Comparison of ENCODE assay signal across 18 cellular contexts in genomic region chr2:237309011-237309410, GRCh38.
DNase-seq lines count a peak whose midpoint lies in the region; TF ChIP-seq lines count a peak whose summit lies in the region.
"Had no signal": no experiment of that assay in that cellular context is flagged by ENCODE, and none has a peak within 500 bp of the region (broad histone marks: within the 10 kb centered on the region; RNA-seq: fewer than 3 reads in every experiment).

No MANE protein-coding gene starts in this region.

- peaks cover 12% of the 10 kb centered on the region for H3K27me3 Mint-ChIP-seq in activated CD4-positive, alpha-beta memory T cell treated with anti-CD3 and anti-CD28 coated beads for 36 hours

- H3K79me2 ChIP-seq in ACC112 (ENCODE audit: control insufficient read depth, insufficient read depth, low read length, unreplicated experiment) = no peaks in the 10 kb centered on the region

- H3K4me1 ChIP-seq in ACC112 (ENCODE audit: control insufficient read depth, insufficient read depth, low read length, unreplicated experiment) = peaks cover 50% of the 10 kb centered on the region
- H3K4me1 ChIP-seq in right atrium auricular region = peaks cover 0 to 7% of the 10 kb centered on the region in 2 donors
- H3K4me1 ChIP-seq in rectal smooth muscle tissue (ENCODE audit: control insufficient read depth, insufficient read depth, low read length) = peaks cover 39% of the 10 kb centered on the region

- no peaks in the 10 kb centered on the region for H3K4me1 Mint-ChIP-seq in activated CD4-positive, alpha-beta memory T cell treated with anti-CD3 and anti-CD28 coated beads for 36 hours (ENCODE audit: low read depth)
- H3K4me1 Mint-ChIP-seq: immature natural killer cell had no signal

- H3K9me3 ChIP-seq in right atrium auricular region = no peaks in the 10 kb centered on the region
- H3K9me3 ChIP-seq: SK-N-SH had no signal

- TF ChIP-seq CTCF in right atrium auricular region (IDR thresholded peaks at IDR 0.05) = no peak

- intact Hi-C loops in activated CD4-positive, alpha-beta memory T cell treated with anti-CD3 and anti-CD28 coated beads for 36 hours (cut with micrococcal nuclease) = no loop called here

- no peak overlapping the region for H3K27ac Mint-ChIP-seq in activated CD4-positive, alpha-beta memory T cell treated with anti-CD3 and anti-CD28 coated beads for 36 hours
- H3K27ac Mint-ChIP-seq: CD14-positive monocyte; dendritic cell treated with granulocyte-macrophage colony-stimulating factor and Interleukin-4, amounts not matched to agents 40 ng/mL and 50 ng/mL, for 4 days; immature natural killer cell had no signal

- peak; percentile 71 for DNase-seq in astrocyte of the hippocampus (ENCODE audit: low read depth, low spot score)
- no peak for DNase-seq in right atrium auricular region (ENCODE audit: low spot score)
- no peak for DNase-seq in activated CD4-positive, alpha-beta memory T cell treated with anti-CD3 and anti-CD28 coated beads for 36 hours
- DNase-seq in NCI-H2227 (lab: John Stamatoyannopoulos, UW; ENCODE audit: unreplicated experiment) = no peak
- no peak for DNase-seq in SW480 (ENCODE audit: low spot score)
- no peak for DNase-seq in AG08395 (ENCODE audit: low spot score)
- DNase-seq: activated CD4-positive, alpha-beta T cell treated with anti-CD3 and anti-CD28 coated beads for 4 hours; activated gamma-delta T cell treated with Interleukin-2 at 50 U/mL for 16 hours; anterior cingulate cortex; DMS 273 treated with DMSO at 0.1 percent for 48 hours; immature natural killer cell; PC-3; SK-N-SH; small intestine had no signal

- no peak overlapping the region for H3K4me3 ChIP-seq in ACC112 (ENCODE audit: low read depth, low read length)
- no peak overlapping the region for H3K4me3 ChIP-seq in right atrium auricular region
- no peak overlapping the region for H3K4me3 ChIP-seq in rectal smooth muscle tissue (ENCODE audit: low read length)

- H3K4me3 Mint-ChIP-seq in activated CD4-positive, alpha-beta memory T cell treated with anti-CD3 and anti-CD28 coated beads for 36 hours = no peak overlapping the region
- H3K4me3 Mint-ChIP-seq: CD14-positive monocyte; dendritic cell treated with granulocyte-macrophage colony-stimulating factor and Interleukin-4, amounts not matched to agents 40 ng/mL and 50 ng/mL, for 4 days; immature natural killer cell had no signal

- H3K9me3 Mint-ChIP-seq in activated CD4-positive, alpha-beta memory T cell treated with anti-CD3 and anti-CD28 coated beads for 36 hours = peaks cover 5% of the 10 kb centered on the region
- H3K9me3 Mint-ChIP-seq: immature natural killer cell had no signal

- H3K36me3 ChIP-seq in ACC112 (ENCODE audit: insufficient read depth, low read length) (no peaks in the 10 kb centered on the region), right atrium auricular region (no peaks in the 10 kb centered on the region), rectal smooth muscle tissue (ENCODE audit: control insufficient read depth, insufficient read depth, low read length) (no peaks in the 10 kb centered on the region)

- H2AFZ ChIP-seq in ACC112 (ENCODE audit: low read length, unreplicated experiment) = no peak overlapping the region

- H3K9ac ChIP-seq in rectal smooth muscle tissue (ENCODE audit: low read length) = no peak overlapping the region
- H3K9ac ChIP-seq: SK-N-SH had no signal

- peak overlapping the region; percentile 41 for H3K27ac ChIP-seq in ACC112 (ENCODE audit: low read depth, low read length)
- H3K27ac ChIP-seq in right atrium auricular region = peak overlapping the region; percentile 49 to 54
- peak overlapping the region; percentile 75 for H3K27ac ChIP-seq in rectal smooth muscle tissue (ENCODE audit: low read depth, low read length)

- POLR2A ChIA-PET in activated CD4-positive, alpha-beta memory T cell treated with anti-CD3 and anti-CD28 coated beads for 36 hours (lab: Charles Lee) = no interaction called here

- no peaks in the 10 kb centered on the region for H3K36me3 Mint-ChIP-seq in activated CD4-positive, alpha-beta memory T cell treated with anti-CD3 and anti-CD28 coated beads for 36 hours
- H3K36me3 Mint-ChIP-seq: CD14-positive monocyte, immature natural killer cell had no signal

- CTCF ChIA-PET in activated CD4-positive, alpha-beta memory T cell treated with anti-CD3 and anti-CD28 coated beads for 36 hours (lab: Charles Lee) = no interaction called here

- H3K27me3 ChIP-seq in ACC112 (ENCODE audit: insufficient read depth, low read length) = no peaks in the 10 kb centered on the region
- H3K27me3 ChIP-seq in right atrium auricular region = no peaks in the 10 kb centered on the region
- no peaks in the 10 kb centered on the region for H3K27me3 ChIP-seq in rectal smooth muscle tissue (ENCODE audit: control insufficient read depth, insufficient read depth, low read length)
